In genomic region chr1:182962554-182963115, GRCh38 we compare ENCODE assay signal across 8 cellular contexts. TPM values are rescaled to one million over a fixed set of nuclear protein-coding genes. Genes with fewer than 3 reads are reported as not detected.
DNase-seq lines count a peak whose midpoint lies in the region; ATAC-seq lines count a peak whose summit lies in the region.

No MANE protein-coding gene starts in this region.

- POLR2A ChIA-PET in activated CD4-positive, alpha-beta memory T cell treated with anti-CD3 and anti-CD28 coated beads for 36 hours (lab: Charles Lee): no interaction called here

- no peaks in the 10 kb centered on the region for H3K36me3 Mint-ChIP-seq in activated CD4-positive, alpha-beta memory T cell treated with anti-CD3 and anti-CD28 coated beads for 36 hours

- ATAC-seq in GM19395 (IDR thresholded peaks at IDR 0.05; ENCODE audit: unreplicated experiment) (peak; percentile 97), HG03439 (IDR thresholded peaks at IDR 0.05; ENCODE audit: unreplicated experiment) (peak; percentile 93)

- peak overlapping the region; percentile 26 for H3K4me3 ChIP-seq in neuron (ENCODE audit: low read length)

- peaks cover 12% of the 10 kb centered on the region for H3K4me1 ChIP-seq in neuron (ENCODE audit: insufficient read depth, low read length)

- no peak overlapping the region for H3K27ac Mint-ChIP-seq in activated CD4-positive, alpha-beta memory T cell treated with anti-CD3 and anti-CD28 coated beads for 36 hours

- intact Hi-C loops in activated CD4-positive, alpha-beta memory T cell treated with anti-CD3 and anti-CD28 coated beads for 36 hours (cut with micrococcal nuclease): loop anchor here (1.0 to 5.0 kb wide), 2 partner anchors 62 to 265 kb away; no protein-coding TSS in a partner anchor

- no peak overlapping the region for H3K4me3 Mint-ChIP-seq in activated CD4-positive, alpha-beta memory T cell treated with anti-CD3 and anti-CD28 coated beads for 36 hours

- H3K27me3 ChIP-seq in neuron (ENCODE audit: insufficient read depth, low read length): no peaks in the 10 kb centered on the region

- peak overlapping the region; percentile 86 for H2AFZ ChIP-seq in neuron (ENCODE audit: low read depth, low read length)

- H3K27me3 Mint-ChIP-seq in activated CD4-positive, alpha-beta memory T cell treated with anti-CD3 and anti-CD28 coated beads for 36 hours: peaks cover 2% of the 10 kb centered on the region

- no peaks in the 10 kb centered on the region for H3K4me1 Mint-ChIP-seq in activated CD4-positive, alpha-beta memory T cell treated with anti-CD3 and anti-CD28 coated beads for 36 hours (ENCODE audit: low read depth)

- CTCF ChIA-PET in activated CD4-positive, alpha-beta memory T cell treated with anti-CD3 and anti-CD28 coated beads for 36 hours (lab: Charles Lee): interaction anchor here (0.5 to 1.5 kb wide), 6 partner anchors 24 to 722 kb away, joined by 3 to 14 read pairs (median 4); no protein-coding TSS in a partner anchor

- peak; percentile 93 for DNase-seq in DMS53 (lab: John Stamatoyannopoulos, UW)
- DNase-seq in NCI-H2227 treated with DMSO at 0.1 percent for 48 hours (lab: John Stamatoyannopoulos, UW): peak; percentile 85
- peak; percentile 57 for DNase-seq in activated CD4-positive, alpha-beta memory T cell treated with anti-CD3 and anti-CD28 coated beads for 36 hours
- peak; percentile 71 for DNase-seq in germinal center (ENCODE audit: low spot score)
- no peak for DNase-seq in effector CD4-positive, alpha-beta T cell

- no peaks in the 10 kb centered on the region for H3K9me3 ChIP-seq in neuron (ENCODE audit: low read length)

- H3K36me3 ChIP-seq in neuron (ENCODE audit: insufficient read depth, low read length): no peaks in the 10 kb centered on the region

- H3K9me3 Mint-ChIP-seq in activated CD4-positive, alpha-beta memory T cell treated with anti-CD3 and anti-CD28 coated beads for 36 hours: no peaks in the 10 kb centered on the region

RNA-seq across cellular contexts. Expression of gene SHCBP1L, which starts 9.7 kb away (rescaled TPM):
- total RNA-seq in activated CD4-positive, alpha-beta memory T cell treated with anti-CD3 and anti-CD28 coated beads for 36 hours: not detected
